Comparison of ENCODE assay signal across 1 cellular context in the genomic region with DNA sequence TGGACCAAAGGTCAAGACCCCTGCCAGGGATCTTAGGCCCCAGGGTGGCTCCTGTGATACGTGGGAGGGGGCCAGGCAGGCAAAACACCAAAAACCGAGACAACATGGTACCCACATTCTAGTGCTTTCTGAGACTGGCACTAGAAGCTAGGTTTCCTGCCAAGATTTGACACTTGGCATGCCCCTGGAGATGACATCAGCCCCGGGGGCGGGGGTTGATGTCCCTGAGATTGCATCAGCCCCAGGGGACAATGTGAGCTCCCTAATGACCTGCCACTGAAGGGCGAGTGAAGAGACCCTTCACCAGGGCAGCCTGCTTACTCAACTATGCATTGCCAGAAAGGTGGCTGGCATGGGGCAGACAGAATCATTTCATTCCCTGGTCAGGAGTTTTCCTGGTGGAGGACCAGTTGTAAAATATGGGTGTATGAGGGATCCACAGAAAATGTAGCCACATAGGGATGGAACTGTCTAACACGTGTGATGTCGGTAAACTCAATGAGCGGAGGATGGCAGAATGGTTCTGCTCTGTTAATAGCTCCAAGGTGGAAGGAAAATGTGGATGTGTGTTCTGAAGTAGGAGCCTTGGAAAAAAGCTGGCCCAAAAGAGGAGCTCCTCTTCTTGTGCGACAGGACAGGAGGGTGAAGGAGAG.
TF ChIP-seq lines count a peak whose summit lies in the region.

No MANE protein-coding gene starts in this region.

TF ChIP-seq in H1, 55 proteins besides CTCF, POLR2A, EP300 and RAD21:
- no peak for TF ChIP-seq TEAD4 (IDR thresholded peaks at IDR 0.05; ENCODE audit: low read depth, low read length)
- no peak for TF ChIP-seq TCF12 (IDR thresholded peaks at IDR 0.05; ENCODE audit: low read depth, low read length)
TF ChIP-seq in H1: peak in this region for 0.
